In the genomic region with DNA sequence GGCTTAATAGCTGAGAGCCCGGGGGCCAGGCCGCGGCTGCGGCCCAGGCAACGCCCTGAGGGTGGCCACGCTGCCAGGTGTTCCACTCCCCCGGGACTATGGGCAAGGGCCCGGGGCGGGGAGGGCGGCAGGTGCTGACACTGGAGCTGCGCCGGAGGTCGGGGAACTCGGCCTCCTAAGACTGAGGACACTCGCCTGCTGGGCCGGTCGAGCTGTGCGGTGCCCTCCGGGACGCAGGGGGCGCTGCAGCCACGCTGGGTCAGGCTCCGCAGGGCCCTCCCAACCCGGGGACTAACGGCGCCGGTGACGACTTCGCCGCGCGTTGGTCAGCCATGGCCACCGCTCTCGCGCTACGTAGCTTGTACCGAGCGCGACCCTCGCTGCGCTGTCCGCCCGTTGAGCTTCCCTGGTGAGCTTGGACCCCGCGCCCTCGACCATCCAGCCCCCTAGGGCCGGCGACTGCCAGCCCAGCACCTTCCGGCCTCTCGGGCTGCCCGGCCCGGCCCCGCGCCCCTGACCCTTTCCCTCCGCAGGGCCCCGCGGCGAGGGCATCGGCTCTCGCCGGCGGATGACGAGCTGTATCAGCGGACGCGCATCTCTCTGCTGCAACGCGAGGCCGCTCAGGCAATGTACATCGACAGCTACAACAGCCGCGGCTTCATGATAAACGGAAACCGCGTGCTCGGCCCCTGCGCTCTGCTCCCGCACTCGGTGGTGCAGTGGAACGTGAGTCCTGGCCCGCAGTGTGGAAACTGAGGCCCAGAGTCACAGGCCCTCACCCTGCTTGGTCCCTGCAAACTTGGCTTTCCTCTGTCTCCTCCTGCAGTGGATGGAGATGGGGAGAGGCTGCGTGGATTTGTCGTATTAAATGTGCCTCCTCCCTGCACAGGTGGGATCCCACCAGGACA, we compare ENCODE assay signal across 8 cellular contexts. TPM values are rescaled to one million over a fixed set of nuclear protein-coding genes. Genes with fewer than 3 reads are reported as not detected.
DNase-seq lines count a peak whose midpoint lies in the region; ATAC-seq and TF ChIP-seq lines count a peak whose summit lies in the region.

A gene with protein sequence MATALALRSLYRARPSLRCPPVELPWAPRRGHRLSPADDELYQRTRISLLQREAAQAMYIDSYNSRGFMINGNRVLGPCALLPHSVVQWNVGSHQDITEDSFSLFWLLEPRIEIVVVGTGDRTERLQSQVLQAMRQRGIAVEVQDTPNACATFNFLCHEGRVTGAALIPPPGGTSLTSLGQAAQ (plus strand): TSS at position 309 of the 908 bp plus-strand sequence. CDS start 24 bp downstream, at position 333.

- peaks cover 12 to 65% (median 52%) of the 10 kb centered on the region in 4 donors for H3K4me1 Mint-ChIP-seq in naive thymus-derived CD8-positive, alpha-beta T cell

- H3K9me3 Mint-ChIP-seq in naive thymus-derived CD8-positive, alpha-beta T cell: no peaks in the 10 kb centered on the region

- H3K27me3 ChIP-seq in DOHH2 (ENCODE audit: control insufficient read depth, low read length) (no peaks in the 10 kb centered on the region), Peyer's patch (no peaks in the 10 kb centered on the region)

- peaks cover 27% of the 10 kb centered on the region for H3F3A ChIP-seq in DOHH2 (ENCODE audit: control insufficient read depth, insufficient read depth)

- H3K27me3 Mint-ChIP-seq in naive thymus-derived CD8-positive, alpha-beta T cell: peaks cover 0 to 1% (median 0%) of the 10 kb centered on the region in 5 donors

- H3K36me3 ChIP-seq in DOHH2 (ENCODE audit: control insufficient read depth, low read length) (peaks cover 69% of the 10 kb centered on the region), Peyer's patch (peaks cover 0 to 36% (median 0%) of the 10 kb centered on the region in 3 donors)

- H3K4me3 ChIP-seq in DOHH2 (ENCODE audit: low read length) (peak within 1 kb of the TSS; percentile 92), Peyer's patch (peak within 1 kb of the TSS; percentile 73 to 95 (median 84))
- peak within 1 kb of the TSS; percentile 97 for H3K4me3 ChIP-seq in Jurkat, Clone E6-1 (ENCODE audit: low read length)

- H3K27ac ChIP-seq in DOHH2 (ENCODE audit: low read depth, low read length) (peak within 1 kb of the TSS; percentile 92), Peyer's patch (peak within 1 kb of the TSS; percentile 99 to 100 (median 100))

- peak within 1 kb of the TSS; percentile 94 for H3K4me2 ChIP-seq in DOHH2 (ENCODE audit: low read length)

- H3K4me3 Mint-ChIP-seq in naive thymus-derived CD8-positive, alpha-beta T cell: peak within 1 kb of the TSS; percentile 90 to 99 (median 98)

- H4K20me1 ChIP-seq in DOHH2 (ENCODE audit: control insufficient read depth, insufficient read depth, low read depth, low read length): no peaks in the 10 kb centered on the region

- H3K9me2 ChIP-seq in DOHH2 (replicated peaks; ENCODE audit: control insufficient read depth, low read length): no peaks in the 10 kb centered on the region

- H3K9me3 ChIP-seq in DOHH2 (ENCODE audit: control insufficient read depth, insufficient read depth, low read length): no peaks in the 10 kb centered on the region
- no peaks in the 10 kb centered on the region for H3K9me3 ChIP-seq in Peyer's patch

- peak; percentile 49 for ATAC-seq in GM21717 (IDR thresholded peaks at IDR 0.05; ENCODE audit: unreplicated experiment)
- ATAC-seq in naive thymus-derived CD8-positive, alpha-beta T cell: peak; percentile 77 to 83

- H3K4me1 ChIP-seq in DOHH2 (ENCODE audit: control insufficient read depth, low read length) (peaks cover 62% of the 10 kb centered on the region), Peyer's patch (peaks cover 0 to 36% (median 30%) of the 10 kb centered on the region in 4 donors)

- peak; percentile 79 to 89 for TF ChIP-seq POLR2A in Peyer's patch (IDR thresholded peaks at IDR 0.05)

- peak; percentile 86 for DNase-seq in Jurkat, Clone E6-1 (ENCODE audit: low read depth, low spot score)
- peak; percentile 87 to 97 (median 96) for DNase-seq in Peyer's patch
- DNase-seq in activated T-helper 1 cell treated with Interleukin-2 at 50 U/mL for 16 hours (ENCODE audit: low read depth): peak; percentile 87
- peak; percentile 95 for DNase-seq in fibroblast of gingiva (ENCODE audit: low read depth)
- peak; percentile 81 to 93 (median 90) for DNase-seq in naive thymus-derived CD8-positive, alpha-beta T cell
- peak; percentile 78 to 95 (median 86) for DNase-seq in stimulated activated naive CD4-positive, alpha-beta T cell (lab: John Stamatoyannopoulos, UW)

- peak within 1 kb of the TSS; percentile 96 to 99 (median 98) for H3K27ac Mint-ChIP-seq in naive thymus-derived CD8-positive, alpha-beta T cell

- peak; percentile 89 for TF ChIP-seq CTCF in DOHH2 (IDR thresholded peaks at IDR 0.05; ENCODE audit: low read depth, low read length, poor library complexity, severe bottlenecking)
- TF ChIP-seq CTCF in Peyer's patch (IDR thresholded peaks at IDR 0.05): peak; percentile 92 to 99 (median 97)

- peaks cover 0 to 31% (median 1%) of the 10 kb centered on the region in 3 donors for H3K36me3 Mint-ChIP-seq in naive thymus-derived CD8-positive, alpha-beta T cell

- POLR2A ChIA-PET in naive thymus-derived CD8-positive, alpha-beta T cell (lab: Charles Lee): interaction anchor here (0.5 to 10.8 kb wide), 26 partner anchors 7 to 793 kb away, joined by 3 to 278 read pairs (median 5); a partner anchor contains a TSS

- H3K79me2 ChIP-seq in DOHH2 (ENCODE audit: control insufficient read depth, low read length): peaks cover 74% of the 10 kb centered on the region

RNA-seq across cellular contexts. Expression of the gene that starts here (rescaled TPM):
- 219 TPM for polyA plus RNA-seq in Jurkat, Clone E6-1 (2012; ENCODE audit: insufficient read depth, insufficient read length)
- 100 to 1,000 TPM in 2 of 4 donors, 10 to 100 TPM in 2; 64.7 to 164 (median 106) TPM for total RNA-seq in Peyer's patch
- 10 to 100 TPM; 87.1 to 89.2 TPM for total RNA-seq in naive thymus-derived CD8-positive, alpha-beta T cell
- 100 to 1,000 TPM; 140 to 226 (median 202) TPM for polyA plus RNA-seq in naive thymus-derived CD8-positive, alpha-beta T cell

Comparison
In these comparisons a context has a peak if more than half of its experiments do, and no peak if none do; other contexts are left out.
1. Peak in every context shown above with its lines: DNase-seq, ATAC-seq, H3K4me3 ChIP-seq and H3K27ac ChIP-seq.